ENCODE assay signal across 14 cellular contexts in genomic region chr15:60551781-60552161, GRCh38.
DNase-seq lines count a peak whose midpoint lies in the region; ATAC-seq and TF ChIP-seq lines count a peak whose summit lies in the region.
"Had no signal": no experiment of that assay in that cellular context is flagged by ENCODE, and none has a peak within 500 bp of the region (broad histone marks: within the 10 kb centered on the region; RNA-seq: fewer than 3 reads in every experiment).

No MANE protein-coding gene starts in this region.

- H3K9me2 ChIP-seq in GM23248 (ENCODE audit: insufficient read depth): no peaks in the 10 kb centered on the region

- peaks cover 92% of the 10 kb centered on the region for H3K4me1 Mint-ChIP-seq in activated CD8-positive, alpha-beta T cell treated with anti-CD3 and anti-CD28 coated beads, Interleukin-2, amount 10 ng/mL, durations not matched to agents 7 days and 5 days (ENCODE audit: low read depth)
- H3K4me1 Mint-ChIP-seq in naive thymus-derived CD4-positive, alpha-beta T cell: peaks cover 62 to 97% (median 94%) of the 10 kb centered on the region in 7 donors

- WGBS in thyroid gland, 2 donors: 76 to 84% methylated on average over 4 of the region's 4 CpGs
- whole genome bisulfite sequencing in GM23248 (ENCODE audit: low coverage in 1 of 2, low lambda C conversion rate in 2 of 2, missing lambda C conversion rate in 2 of 2), 2 experiments: 74 to 80% methylated on average over 4 of the region's 4 CpGs

- TF ChIP-seq POLR2A in thyroid gland (IDR thresholded peaks at IDR 0.05): no peak

- CTCF ChIA-PET in activated CD8-positive, alpha-beta T cell treated with anti-CD3 and anti-CD28 coated beads, Interleukin-2, amount 10 ng/mL, durations not matched to agents 7 days and 5 days (lab: Charles Lee): interaction anchor here (1.0 to 6.8 kb wide), 17 partner anchors 9 to 188 kb away, joined by 3 to 84 read pairs (median 9); no protein-coding TSS in a partner anchor
- CTCF ChIA-PET in naive thymus-derived CD4-positive, alpha-beta T cell (lab: Charles Lee): interaction anchor here (0.6 to 3.1 kb wide), 4 partner anchors 13 to 73 kb away, joined by 3 to 12 read pairs (median 6); partner anchors contain the start of gene ICE2

- peak; percentile 16 for DNase-seq in NCI-H82 (lab: John Stamatoyannopoulos, UW)
- no peak for DNase-seq in NCI-H82 treated with DMSO at 0.1 percent for 48 hours (lab: John Stamatoyannopoulos, UW; ENCODE audit: unreplicated experiment)
- no peak for DNase-seq in activated CD8-positive, alpha-beta T cell treated with anti-CD3 and anti-CD28 coated beads, Interleukin-2, amount 10 ng/mL, durations not matched to agents 7 days and 5 days
- no peak for DNase-seq in naive thymus-derived CD4-positive, alpha-beta T cell
- no peak for DNase-seq in AG08396 (ENCODE audit: low spot score)
- DNase-seq in thyroid gland: no peak
- no peak for DNase-seq in GM23248
- DNase-seq: GDM1; Kasumi-1; NCI-H526; stimulated activated CD4-positive, alpha-beta T cell treated with anti-CD3 and anti-CD28 coated beads, Interleukin-2, amount 100 ng/mL, for 48 hours; T1000 had no signal

- peaks cover 0 to 6% (median 0%) of the 10 kb centered on the region in 3 experiments for H3K9me3 ChIP-seq in naive thymus-derived CD4-positive, alpha-beta T cell (ENCODE audit: control insufficient read depth in 2 of 3, low read length in 3 of 3)
- H3K9me3 ChIP-seq in thyroid gland (no peaks in the 10 kb centered on the region), GM23248 (ENCODE audit: low read depth) (no peaks in the 10 kb centered on the region)
- H3K9me3 ChIP-seq: thoracic aorta had no signal

- H3K9me3 Mint-ChIP-seq in activated CD8-positive, alpha-beta T cell treated with anti-CD3 and anti-CD28 coated beads, Interleukin-2, amount 10 ng/mL, durations not matched to agents 7 days and 5 days (ENCODE audit: insufficient read depth): peaks cover 8% of the 10 kb centered on the region
- H3K9me3 Mint-ChIP-seq in naive thymus-derived CD4-positive, alpha-beta T cell: peaks cover 5 to 15% (median 7%) of the 10 kb centered on the region in 11 donors

- H3K27me3 Mint-ChIP-seq in activated CD8-positive, alpha-beta T cell treated with anti-CD3 and anti-CD28 coated beads, Interleukin-2, amount 10 ng/mL, durations not matched to agents 7 days and 5 days (ENCODE audit: low read depth): no peaks in the 10 kb centered on the region
- H3K27me3 Mint-ChIP-seq in naive thymus-derived CD4-positive, alpha-beta T cell: no peaks in the 10 kb centered on the region

- in situ Hi-C loops in GM23248 (cut with MboI): no loop called here

- H3K4me3 ChIP-seq in naive thymus-derived CD4-positive, alpha-beta T cell (ENCODE audit: low read length): no peak overlapping the region
- H3K4me3 ChIP-seq in thyroid gland (replicated peaks in 1 of 3) (no peak overlapping the region), GM23248 (no peak overlapping the region)
- H3K4me3 ChIP-seq: thoracic aorta had no signal

- ATAC-seq in HG02610 (IDR thresholded peaks at IDR 0.05; ENCODE audit: unreplicated experiment): peak; percentile 27
- ATAC-seq in activated CD8-positive, alpha-beta T cell treated with anti-CD3 and anti-CD28 coated beads, Interleukin-2, amount 10 ng/mL, durations not matched to agents 7 days and 5 days: peak; percentile 39
- ATAC-seq in naive thymus-derived CD4-positive, alpha-beta T cell: peak; percentile 50

- H4K20me1 ChIP-seq in GM23248 (ENCODE audit: insufficient read depth): no peaks in the 10 kb centered on the region

- peaks cover 16% of the 10 kb centered on the region; the same call in 1 of the 2 replicates for H3K79me2 ChIP-seq in GM23248 (ENCODE audit: insufficient read depth)

- H3K36me3 ChIP-seq in naive thymus-derived CD4-positive, alpha-beta T cell (ENCODE audit: control insufficient read depth in 2 of 3, insufficient read depth in 3 of 3, low read length in 3 of 3): no peaks in the 10 kb centered on the region
- H3K36me3 ChIP-seq in thyroid gland (no peaks in the 10 kb centered on the region), GM23248 (ENCODE audit: low read depth) (no peaks in the 10 kb centered on the region)
- H3K36me3 ChIP-seq: thoracic aorta had no signal

- H3K36me3 Mint-ChIP-seq in activated CD8-positive, alpha-beta T cell treated with anti-CD3 and anti-CD28 coated beads, Interleukin-2, amount 10 ng/mL, durations not matched to agents 7 days and 5 days (ENCODE audit: low read depth): peaks cover 46% of the 10 kb centered on the region
- peaks cover 3 to 44% (median 35%) of the 10 kb centered on the region in 5 donors for H3K36me3 Mint-ChIP-seq in naive thymus-derived CD4-positive, alpha-beta T cell

- TF ChIP-seq CTCF in thyroid gland (IDR thresholded peaks at IDR 0.05): no peak

- no peaks in the 10 kb centered on the region for H3F3A ChIP-seq in GM23248 (ENCODE audit: insufficient read depth)

- POLR2A ChIA-PET in activated CD8-positive, alpha-beta T cell treated with anti-CD3 and anti-CD28 coated beads, Interleukin-2, amount 10 ng/mL, durations not matched to agents 7 days and 5 days (lab: Charles Lee): interaction anchor here (0.8 to 3.0 kb wide), 6 partner anchors 11 to 154 kb away, joined by 3 to 13 read pairs (median 4); partner anchors contain the start of gene ANXA2
- POLR2A ChIA-PET in naive thymus-derived CD4-positive, alpha-beta T cell (lab: Charles Lee): interaction anchor here (0.7 to 1.5 kb wide), 3 partner anchors 30 to 39 kb away, joined by 3 to 4 read pairs (median 4); no protein-coding TSS in a partner anchor

- no peaks in the 10 kb centered on the region for H3K27me3 ChIP-seq in naive thymus-derived CD4-positive, alpha-beta T cell (ENCODE audit: control insufficient read depth in 2 of 2, insufficient read depth in 2 of 2, low read length in 2 of 2)
- no peaks in the 10 kb centered on the region for H3K27me3 ChIP-seq in thyroid gland
- no peaks in the 10 kb centered on the region for H3K27me3 ChIP-seq in GM23248 (replicated peaks; ENCODE audit: insufficient read depth)

- peak overlapping the region; percentile 44 for H3K4me3 Mint-ChIP-seq in activated CD8-positive, alpha-beta T cell treated with anti-CD3 and anti-CD28 coated beads, Interleukin-2, amount 10 ng/mL, durations not matched to agents 7 days and 5 days
- peak overlapping the region in 9 of 10 donors; percentile 5 to 60 (median 48) for H3K4me3 Mint-ChIP-seq in naive thymus-derived CD4-positive, alpha-beta T cell

- no peak overlapping the region for H2AFZ ChIP-seq in GM23248

- H3K4me1 ChIP-seq in naive thymus-derived CD4-positive, alpha-beta T cell (ENCODE audit: control insufficient read depth in 2 of 2, insufficient read depth in 2 of 2, low read length in 2 of 2): peaks cover 34 to 64% of the 10 kb centered on the region in 2 donors
- H3K4me1 ChIP-seq in thyroid gland (peaks cover 16 to 21% of the 10 kb centered on the region in 2 donors), GM23248 (ENCODE audit: insufficient read depth) (no peaks in the 10 kb centered on the region)

- no peak overlapping the region for H3K4me2 ChIP-seq in GM23248 (ENCODE audit: unreplicated experiment)

- intact Hi-C loops in naive thymus-derived CD4-positive, alpha-beta T cell (cut with micrococcal nuclease): loop anchor here (1.0 to 2.0 kb wide), 6 partner anchors 17 to 43 kb away; no protein-coding TSS in a partner anchor
- intact Hi-C loops in thyroid gland (cut with DNase I): no loop called here

- no peak overlapping the region for H3K27ac ChIP-seq in naive thymus-derived CD4-positive, alpha-beta T cell (ENCODE audit: low read depth, low read length)
- H3K27ac ChIP-seq in thyroid gland (no peak overlapping the region), GM23248 (no peak overlapping the region)
- H3K27ac ChIP-seq: thoracic aorta had no signal

- no peak overlapping the region for H3K9ac ChIP-seq in GM23248

- peak overlapping the region; percentile 82 for H3K27ac Mint-ChIP-seq in activated CD8-positive, alpha-beta T cell treated with anti-CD3 and anti-CD28 coated beads, Interleukin-2, amount 10 ng/mL, durations not matched to agents 7 days and 5 days
- H3K27ac Mint-ChIP-seq in naive thymus-derived CD4-positive, alpha-beta T cell: peak overlapping the region in 7 of 9 donors; percentile 38 to 83 (median 72)
